ENCODE assay signal across 29 cellular contexts in the genomic region with DNA sequence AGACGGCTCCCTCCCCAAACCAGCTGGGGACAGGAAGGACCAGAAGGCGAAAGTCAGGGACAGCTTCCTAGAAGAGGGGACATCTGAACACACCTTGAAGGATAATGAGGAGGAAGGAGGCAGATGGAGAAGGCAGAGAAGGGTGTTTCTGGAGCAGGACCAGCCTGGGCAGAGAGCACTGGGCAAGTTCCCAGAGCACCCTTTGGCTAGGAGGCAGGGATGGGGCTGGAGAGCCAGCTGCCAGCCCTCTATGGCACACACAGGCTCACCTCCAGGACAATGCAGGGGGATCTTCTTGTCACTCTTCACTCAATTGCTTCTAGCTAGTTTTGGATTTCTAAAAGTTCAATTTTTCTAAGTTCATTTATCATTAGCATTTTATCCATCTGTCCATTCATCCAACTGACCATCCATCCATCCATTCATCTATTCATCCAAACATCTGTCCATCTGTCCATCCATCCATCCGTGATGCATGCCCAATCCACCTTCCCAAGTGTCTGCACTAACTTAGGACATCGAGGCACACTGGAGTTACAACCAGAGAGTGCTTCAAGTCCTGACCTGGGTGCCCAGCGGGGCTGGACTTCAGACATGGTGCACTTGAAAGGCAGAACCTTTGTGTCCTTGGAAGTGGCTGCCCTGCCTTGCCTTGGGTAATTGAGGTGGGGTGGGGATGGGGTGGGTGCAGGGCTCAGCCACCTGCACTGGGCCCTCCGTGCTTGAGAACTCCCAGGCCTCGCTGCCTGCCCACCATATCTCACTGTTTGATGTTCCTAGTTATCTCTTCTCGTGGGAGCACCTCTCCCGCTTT. TPM values are rescaled to one million over a fixed set of nuclear protein-coding genes. Genes with fewer than 3 reads are reported as not detected.
A peak's percentile ranks its signal among the peaks of the same experiment; 100 is the strongest.
DNase-seq lines count a peak whose midpoint lies in the region; ATAC-seq and TF ChIP-seq lines count a peak whose summit lies in the region.
"Had no signal": no experiment of that assay in that cellular context is flagged by ENCODE, and none has a peak within 500 bp of the region (broad histone marks: within the 10 kb centered on the region; RNA-seq: fewer than 3 reads in every experiment).

No MANE protein-coding gene starts in this region.

- peaks cover 0 to 11% (median 0%) of the 10 kb centered on the region in 3 donors for H3K27me3 ChIP-seq in sigmoid colon
- H3K27me3 ChIP-seq: BE2C, ovary had no signal

- CTCF ChIA-PET in WTC11 (lab: Charles Lee): interaction anchor here (0.6 to 1.5 kb wide), 2 partner anchors 15 to 49 kb away, joined by 3 read pairs; no protein-coding TSS in a partner anchor

- H3K27ac ChIP-seq in sigmoid colon: no peak overlapping the region
- H3K27ac ChIP-seq: esophagus muscularis mucosa, ovary, tibial artery, WERI-Rb-1 had no signal

- no peak overlapping the region for H3K4me3 ChIP-seq in sigmoid colon
- H3K4me3 ChIP-seq: esophagus muscularis mucosa, GM23338, mucosa of descending colon, ovary, tibial artery had no signal

- peaks cover 4% of the 10 kb centered on the region for H3K27me3 Mint-ChIP-seq in WTC11 (ENCODE audit: low read depth)
- H3K27me3 Mint-ChIP-seq: stimulated activated naive CD8-positive, alpha-beta T cell treated with anti-CD3 and anti-CD28 coated beads, Interleukin-15, amount 100 ng/mL, for 72 hours had no signal

- POLR2A ChIA-PET in WTC11 (lab: Charles Lee): no interaction called here

- no peak for TF ChIP-seq POLR2A in sigmoid colon (IDR thresholded peaks at IDR 0.05)

- no peaks in the 10 kb centered on the region for H3K9me3 ChIP-seq in sigmoid colon
- H3K9me3 ChIP-seq: BE2C, esophagus muscularis mucosa, mucosa of descending colon, ovary, tibial artery had no signal

- H3K9me3 Mint-ChIP-seq in WTC11: no peaks in the 10 kb centered on the region
- H3K9me3 Mint-ChIP-seq: CD8-positive, alpha-beta memory T cell; GM23338; nephron; stimulated activated naive CD8-positive, alpha-beta T cell treated with anti-CD3 and anti-CD28 coated beads, Interleukin-15, amount 100 ng/mL, for 72 hours had no signal

- 74 to 76% methylated on average over 9 of the region's 9 CpGs for WGBS in sigmoid colon, 2 donors

- no peak overlapping the region for H3K4me3 Mint-ChIP-seq in WTC11
- H3K4me3 Mint-ChIP-seq: CD8-positive, alpha-beta memory T cell; GM23338; nephron; stimulated activated naive CD8-positive, alpha-beta T cell treated with anti-CD3 and anti-CD28 coated beads, Interleukin-15, amount 100 ng/mL, for 72 hours had no signal

- TF ChIP-seq CTCF in WTC11 (IDR thresholded peaks at IDR 0.05): no peak
- TF ChIP-seq CTCF in sigmoid colon (IDR thresholded peaks at IDR 0.05): no peak

- TF ChIP-seq EP300 in sigmoid colon (IDR thresholded peaks at IDR 0.05): no peak

- H3K27ac Mint-ChIP-seq in WTC11: no peak overlapping the region
- H3K27ac Mint-ChIP-seq: CD8-positive, alpha-beta memory T cell; GM23338; nephron; stimulated activated naive CD8-positive, alpha-beta T cell treated with anti-CD3 and anti-CD28 coated beads, Interleukin-15, amount 100 ng/mL, for 72 hours had no signal

- peak; percentile 41 for DNase-seq in activated effector memory CD4-positive, alpha-beta T cell treated with anti-CD3 and anti-CD28 coated beads, Interleukin-2, amount 50 U/mL, for 16 hours
- no peak for DNase-seq in activated effector memory CD4-positive, alpha-beta T cell treated with Interleukin-2 at 50 U/mL for 16 hours
- peak; percentile 4 for DNase-seq in WTC11 (ENCODE audit: low spot score)
- DNase-seq in left ventricle myocardium superior: peak; percentile 29
- peak; percentile 5 for DNase-seq in sigmoid colon
- DNase-seq in nucleus accumbens (lab: John Stamatoyannopoulos, UW): no peak
- DNase-seq in LoVo (ENCODE audit: low spot score): no peak
- DNase-seq: activated CD4-positive, alpha-beta T cell treated with anti-CD3 and anti-CD28 coated beads, Interleukin-2, amount 50 U/mL, for 1 hour; BE2C; central memory CD4-positive, alpha-beta T cell; dermis blood vessel endothelial cell; foreskin fibroblast; IMR-90; mucosa of descending colon; NCI-H1436 treated with DMSO at 0.1 percent for 48 hours; NCI-H2107; NCI-H748 treated with DMSO at 0.1 percent for 48 hours; stimulated activated naive CD8-positive, alpha-beta T cell treated with anti-CD3 and anti-CD28 coated beads, Interleukin-15, amount 100 ng/mL, for 72 hours; T1000; WERI-Rb-1 had no signal

- peaks cover 21% of the 10 kb centered on the region for H3K4me1 Mint-ChIP-seq in WTC11
- H3K4me1 Mint-ChIP-seq: CD8-positive, alpha-beta memory T cell; nephron; stimulated activated naive CD8-positive, alpha-beta T cell treated with anti-CD3 and anti-CD28 coated beads, Interleukin-15, amount 100 ng/mL, for 72 hours had no signal

- ATAC-seq in WTC11 (no peak), left ventricle myocardium superior (peak; percentile 54), HG03045 (IDR thresholded peaks at IDR 0.05; ENCODE audit: unreplicated experiment) (no peak)
- ATAC-seq: GM23338; mucosa of descending colon; stimulated activated naive CD8-positive, alpha-beta T cell treated with anti-CD3 and anti-CD28 coated beads, Interleukin-15, amount 100 ng/mL, for 72 hours had no signal

- H3K4me1 ChIP-seq in sigmoid colon: no peaks in the 10 kb centered on the region
- H3K4me1 ChIP-seq: BE2C, esophagus muscularis mucosa, tibial artery had no signal

- no peaks in the 10 kb centered on the region for H3K36me3 Mint-ChIP-seq in WTC11
- H3K36me3 Mint-ChIP-seq: CD8-positive, alpha-beta memory T cell had no signal

- intact Hi-C loops in left ventricle myocardium superior (cut with micrococcal nuclease): no loop called here
- intact Hi-C loops in sigmoid colon (cut with DNase I): no loop called here

- H3K36me3 ChIP-seq in sigmoid colon: no peaks in the 10 kb centered on the region
- H3K36me3 ChIP-seq: BE2C, esophagus muscularis mucosa, ovary, tibial artery, WERI-Rb-1 had no signal

TF ChIP-seq in WTC11, 78 proteins besides CTCF, POLR2A, EP300 and RAD21 (continues in another document):
- TF ChIP-seq, protein P1, sequence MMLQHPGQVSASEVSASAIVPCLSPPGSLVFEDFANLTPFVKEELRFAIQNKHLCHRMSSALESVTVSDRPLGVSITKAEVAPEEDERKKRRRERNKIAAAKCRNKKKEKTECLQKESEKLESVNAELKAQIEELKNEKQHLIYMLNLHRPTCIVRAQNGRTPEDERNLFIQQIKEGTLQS (CRISPR knock-in tag; conservative IDR thresholded peaks at IDR 0.05): no peak
- no peak for TF ChIP-seq GABPB1 (CRISPR knock-in tag; IDR thresholded peaks at IDR 0.05)
- TF ChIP-seq, protein P2, sequence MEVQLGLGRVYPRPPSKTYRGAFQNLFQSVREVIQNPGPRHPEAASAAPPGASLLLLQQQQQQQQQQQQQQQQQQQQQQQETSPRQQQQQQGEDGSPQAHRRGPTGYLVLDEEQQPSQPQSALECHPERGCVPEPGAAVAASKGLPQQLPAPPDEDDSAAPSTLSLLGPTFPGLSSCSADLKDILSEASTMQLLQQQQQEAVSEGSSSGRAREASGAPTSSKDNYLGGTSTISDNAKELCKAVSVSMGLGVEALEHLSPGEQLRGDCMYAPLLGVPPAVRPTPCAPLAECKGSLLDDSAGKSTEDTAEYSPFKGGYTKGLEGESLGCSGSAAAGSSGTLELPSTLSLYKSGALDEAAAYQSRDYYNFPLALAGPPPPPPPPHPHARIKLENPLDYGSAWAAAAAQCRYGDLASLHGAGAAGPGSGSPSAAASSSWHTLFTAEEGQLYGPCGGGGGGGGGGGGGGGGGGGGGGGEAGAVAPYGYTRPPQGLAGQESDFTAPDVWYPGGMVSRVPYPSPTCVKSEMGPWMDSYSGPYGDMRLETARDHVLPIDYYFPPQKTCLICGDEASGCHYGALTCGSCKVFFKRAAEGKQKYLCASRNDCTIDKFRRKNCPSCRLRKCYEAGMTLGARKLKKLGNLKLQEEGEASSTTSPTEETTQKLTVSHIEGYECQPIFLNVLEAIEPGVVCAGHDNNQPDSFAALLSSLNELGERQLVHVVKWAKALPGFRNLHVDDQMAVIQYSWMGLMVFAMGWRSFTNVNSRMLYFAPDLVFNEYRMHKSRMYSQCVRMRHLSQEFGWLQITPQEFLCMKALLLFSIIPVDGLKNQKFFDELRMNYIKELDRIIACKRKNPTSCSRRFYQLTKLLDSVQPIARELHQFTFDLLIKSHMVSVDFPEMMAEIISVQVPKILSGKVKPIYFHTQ (CRISPR knock-in tag; IDR thresholded peaks at IDR 0.05): no peak
- no peak for TF ChIP-seq SOX15 (CRISPR knock-in tag; IDR thresholded peaks at IDR 0.05)
- TF ChIP-seq, protein P3, sequence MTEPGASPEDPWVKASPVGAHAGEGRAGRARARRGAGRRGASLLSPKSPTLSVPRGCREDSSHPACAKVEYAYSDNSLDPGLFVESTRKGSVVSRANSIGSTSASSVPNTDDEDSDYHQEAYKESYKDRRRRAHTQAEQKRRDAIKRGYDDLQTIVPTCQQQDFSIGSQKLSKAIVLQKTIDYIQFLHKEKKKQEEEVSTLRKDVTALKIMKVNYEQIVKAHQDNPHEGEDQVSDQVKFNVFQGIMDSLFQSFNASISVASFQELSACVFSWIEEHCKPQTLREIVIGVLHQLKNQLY (CRISPR knock-in tag; IDR thresholded peaks at IDR 0.05): no peak
- TF ChIP-seq, protein P4, sequence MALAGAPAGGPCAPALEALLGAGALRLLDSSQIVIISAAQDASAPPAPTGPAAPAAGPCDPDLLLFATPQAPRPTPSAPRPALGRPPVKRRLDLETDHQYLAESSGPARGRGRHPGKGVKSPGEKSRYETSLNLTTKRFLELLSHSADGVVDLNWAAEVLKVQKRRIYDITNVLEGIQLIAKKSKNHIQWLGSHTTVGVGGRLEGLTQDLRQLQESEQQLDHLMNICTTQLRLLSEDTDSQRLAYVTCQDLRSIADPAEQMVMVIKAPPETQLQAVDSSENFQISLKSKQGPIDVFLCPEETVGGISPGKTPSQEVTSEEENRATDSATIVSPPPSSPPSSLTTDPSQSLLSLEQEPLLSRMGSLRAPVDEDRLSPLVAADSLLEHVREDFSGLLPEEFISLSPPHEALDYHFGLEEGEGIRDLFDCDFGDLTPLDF (CRISPR knock-in tag; IDR thresholded peaks at IDR 0.05): no peak
- no peak for TF ChIP-seq ZNF138 (CRISPR knock-in tag; conservative IDR thresholded peaks at IDR 0.05)
- TF ChIP-seq NR1H2 (CRISPR knock-in tag; IDR thresholded peaks at IDR 0.05): no peak
- TF ChIP-seq, protein P5, sequence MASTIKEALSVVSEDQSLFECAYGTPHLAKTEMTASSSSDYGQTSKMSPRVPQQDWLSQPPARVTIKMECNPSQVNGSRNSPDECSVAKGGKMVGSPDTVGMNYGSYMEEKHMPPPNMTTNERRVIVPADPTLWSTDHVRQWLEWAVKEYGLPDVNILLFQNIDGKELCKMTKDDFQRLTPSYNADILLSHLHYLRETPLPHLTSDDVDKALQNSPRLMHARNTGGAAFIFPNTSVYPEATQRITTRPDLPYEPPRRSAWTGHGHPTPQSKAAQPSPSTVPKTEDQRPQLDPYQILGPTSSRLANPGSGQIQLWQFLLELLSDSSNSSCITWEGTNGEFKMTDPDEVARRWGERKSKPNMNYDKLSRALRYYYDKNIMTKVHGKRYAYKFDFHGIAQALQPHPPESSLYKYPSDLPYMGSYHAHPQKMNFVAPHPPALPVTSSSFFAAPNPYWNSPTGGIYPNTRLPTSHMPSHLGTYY (CRISPR knock-in tag; IDR thresholded peaks at IDR 0.05): no peak

RNA-seq across cellular contexts. Expression of a gene that starts 42.5 kb away (rescaled TPM):
- total RNA-seq in WTC11 (2021): 0.14 to 0.26 TPM (median 0.21 TPM) in 3 replicates
- total RNA-seq in left ventricle myocardium superior: 2.8 TPM
- total RNA-seq in sigmoid colon: 1 to 10 TPM in 3 of 4 donors, under 1 TPM in 1; 0.99 to 1.8 (median 1.2) TPM
- polyA plus RNA-seq in sigmoid colon: 1 to 10 TPM in 1 of 3 donors, under 1 TPM in 1, not detected in 1; 0.60 to 1.4 TPM
- total RNA-seq: CD8-positive, alpha-beta memory T cell; SK-MEL-5 had no signal
- polyA plus RNA-seq: CD8-positive, alpha-beta memory T cell; GM23338; keratinocyte had no signal

Comparison
In these comparisons a context has a peak if more than half of its experiments do, and no peak if none do; other contexts are left out.
1. DNase-seq: peak in activated effector memory CD4-positive, alpha-beta T cell treated with anti-CD3 and anti-CD28 coated beads, Interleukin-2, amount 50 U/mL, for 16 hours (single experiment), WTC11 (single experiment), left ventricle myocardium superior (single experiment) and sigmoid colon (single experiment); none in activated effector memory CD4-positive, alpha-beta T cell treated with Interleukin-2 at 50 U/mL for 16 hours (single experiment), nucleus accumbens (0 of 56) and LoVo (single experiment).